20 cellular contexts compared by ENCODE assay signal in the genomic region with DNA sequence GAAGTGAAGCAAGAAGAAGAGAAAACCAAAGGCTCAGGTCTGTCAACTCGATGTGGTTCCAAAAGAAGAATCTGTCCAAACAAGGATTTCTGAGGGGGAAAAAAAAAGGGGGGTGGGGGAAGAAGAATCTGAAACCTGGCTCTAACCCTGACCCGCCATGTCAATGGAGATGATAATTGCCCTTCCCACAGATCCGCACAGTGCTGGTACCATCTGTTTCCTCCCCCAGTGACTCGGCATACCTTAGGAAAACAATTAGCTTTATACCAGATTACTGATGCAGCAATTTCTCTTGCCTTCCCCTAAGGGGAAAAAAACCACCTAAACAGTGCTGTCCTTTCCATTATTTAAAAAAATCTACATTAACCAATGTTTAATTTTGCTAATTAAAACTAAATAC. TPM values are rescaled to one million over a fixed set of nuclear protein-coding genes. Genes with fewer than 3 reads are reported as not detected.
DNase-seq lines count a peak whose midpoint lies in the region; ATAC-seq and TF ChIP-seq lines count a peak whose summit lies in the region.
"Had no signal": no experiment of that assay in that cellular context is flagged by ENCODE, and none has a peak within 500 bp of the region (broad histone marks: within the 10 kb centered on the region; RNA-seq: fewer than 3 reads in every experiment).

No MANE protein-coding gene starts in this region.

- in situ Hi-C loops in Caki2 (cut with HindIII; ENCODE audit: low pct_unique_long_range_greater_than_20kb, low sequenced_read_pairs) (no loop called here), ACHN (cut with HindIII; ENCODE audit: low pct_ligation_motif_present, low pct_unique_long_range_greater_than_20kb, low sequenced_read_pairs) (no loop called here)

- H3K27me3 Mint-ChIP-seq in WTC11 (ENCODE audit: low read depth) = no peaks in the 10 kb centered on the region
- H3K27me3 Mint-ChIP-seq in activated T-helper 17 cell treated with anti-CD3 and anti-CD28 coated beads, Interleukin-2, amount 50 U/mL, for 72 hours = no peaks in the 10 kb centered on the region

- H3K9me3 ChIP-seq in iPS-18a (ENCODE audit: control insufficient read depth, low read depth, low read length) = no peaks in the 10 kb centered on the region
- H3K9me3 ChIP-seq: adrenal gland, mucosa of descending colon, thoracic aorta had no signal

- H3K4me1 Mint-ChIP-seq in WTC11 = peaks cover 88% of the 10 kb centered on the region
- no peaks in the 10 kb centered on the region for H3K4me1 Mint-ChIP-seq in activated T-helper 17 cell treated with anti-CD3 and anti-CD28 coated beads, Interleukin-2, amount 50 U/mL, for 72 hours

- ATAC-seq in WTC11 (peak; percentile 86), HG03196 (IDR thresholded peaks at IDR 0.05; ENCODE audit: unreplicated experiment) (no peak)
- ATAC-seq in activated T-helper 17 cell treated with anti-CD3 and anti-CD28 coated beads, Interleukin-2, amount 50 U/mL, for 72 hours (replicated peaks) = no peak
- ATAC-seq: left lobe of liver, mucosa of descending colon, right cardiac atrium had no signal

- H3K27ac ChIP-seq in iPS-18a (ENCODE audit: low read length) = peak overlapping the region; percentile 69
- H3K27ac ChIP-seq: adrenal gland, cardiac muscle cell, thoracic aorta had no signal

- peaks cover 4% of the 10 kb centered on the region for H3K36me3 Mint-ChIP-seq in WTC11
- no peaks in the 10 kb centered on the region for H3K36me3 Mint-ChIP-seq in activated T-helper 17 cell treated with anti-CD3 and anti-CD28 coated beads, Interleukin-2, amount 50 U/mL, for 72 hours (ENCODE audit: low read depth)
- H3K36me3 Mint-ChIP-seq: CD14-positive monocyte had no signal

- DNase-seq in Caki2 (ENCODE audit: low read depth) (peak; percentile 24), NCI-H1694 (lab: John Stamatoyannopoulos, UW) (peak; percentile 15), WTC11 (ENCODE audit: low spot score) (peak; percentile 26), ACHN (no peak), DMS79 (lab: John Stamatoyannopoulos, UW) (no peak)
- DNase-seq: activated CD4-positive, alpha-beta T cell treated with anti-CD3 and anti-CD28 coated beads, Interleukin-2, amount 50 U/mL, for 1 hour; activated CD8-positive, alpha-beta memory T cell treated with anti-CD3 and anti-CD28 coated beads, Interleukin-2, amount 50 U/mL, for 48 hours; activated gamma-delta T cell; adrenal gland; mucosa of descending colon; NCI-H446; right cardiac atrium; RPMI8226 had no signal

- H3K4me1 ChIP-seq in iPS-18a (ENCODE audit: control insufficient read depth, low read depth, low read length) = peaks cover 51% of the 10 kb centered on the region

- peak overlapping the region; percentile 35 for H3K9ac ChIP-seq in iPS-18a (ENCODE audit: low read length)

- H3K27me3 ChIP-seq in iPS-18a (ENCODE audit: control insufficient read depth, insufficient read depth, low read length) = no peaks in the 10 kb centered on the region
- H3K27me3 ChIP-seq: adrenal gland, cardiac muscle cell had no signal

- TF ChIP-seq CTCF in WTC11 (IDR thresholded peaks at IDR 0.05) = no peak

- POLR2A ChIA-PET in WTC11 (lab: Charles Lee) = no interaction called here

- peak overlapping the region; percentile 44 for H3K4me3 ChIP-seq in iPS-18a (ENCODE audit: low read length)
- H3K4me3 ChIP-seq: adrenal gland, cardiac muscle cell, mucosa of descending colon, thoracic aorta had no signal

- CTCF ChIA-PET in WTC11 (lab: Charles Lee) = interaction anchor here (1.9 to 2.9 kb wide), 2 partner anchors 23 to 47 kb away, joined by 9 to 11 read pairs; a partner anchor contains a TSS

- peak overlapping the region; percentile 97 for H3K27ac Mint-ChIP-seq in WTC11
- H3K27ac Mint-ChIP-seq in activated T-helper 17 cell treated with anti-CD3 and anti-CD28 coated beads, Interleukin-2, amount 50 U/mL, for 72 hours = no peak overlapping the region
- H3K27ac Mint-ChIP-seq: CD14-positive monocyte had no signal

- H3K36me3 ChIP-seq in iPS-18a (ENCODE audit: control insufficient read depth, low read depth, low read length) = no peaks in the 10 kb centered on the region
- H3K36me3 ChIP-seq: adrenal gland, cardiac muscle cell, thoracic aorta had no signal

- peak overlapping the region; percentile 8 for H3K4me3 Mint-ChIP-seq in WTC11
- H3K4me3 Mint-ChIP-seq in activated T-helper 17 cell treated with anti-CD3 and anti-CD28 coated beads, Interleukin-2, amount 50 U/mL, for 72 hours = no peak overlapping the region
- H3K4me3 Mint-ChIP-seq: CD14-positive monocyte had no signal

- H3K9me3 Mint-ChIP-seq in WTC11 = no peaks in the 10 kb centered on the region
- no peaks in the 10 kb centered on the region for H3K9me3 Mint-ChIP-seq in activated T-helper 17 cell treated with anti-CD3 and anti-CD28 coated beads, Interleukin-2, amount 50 U/mL, for 72 hours
- H3K9me3 Mint-ChIP-seq: CD14-positive monocyte had no signal

TF ChIP-seq in WTC11, 78 proteins besides CTCF, POLR2A, EP300 and RAD21:
- TF ChIP-seq, protein P1, sequence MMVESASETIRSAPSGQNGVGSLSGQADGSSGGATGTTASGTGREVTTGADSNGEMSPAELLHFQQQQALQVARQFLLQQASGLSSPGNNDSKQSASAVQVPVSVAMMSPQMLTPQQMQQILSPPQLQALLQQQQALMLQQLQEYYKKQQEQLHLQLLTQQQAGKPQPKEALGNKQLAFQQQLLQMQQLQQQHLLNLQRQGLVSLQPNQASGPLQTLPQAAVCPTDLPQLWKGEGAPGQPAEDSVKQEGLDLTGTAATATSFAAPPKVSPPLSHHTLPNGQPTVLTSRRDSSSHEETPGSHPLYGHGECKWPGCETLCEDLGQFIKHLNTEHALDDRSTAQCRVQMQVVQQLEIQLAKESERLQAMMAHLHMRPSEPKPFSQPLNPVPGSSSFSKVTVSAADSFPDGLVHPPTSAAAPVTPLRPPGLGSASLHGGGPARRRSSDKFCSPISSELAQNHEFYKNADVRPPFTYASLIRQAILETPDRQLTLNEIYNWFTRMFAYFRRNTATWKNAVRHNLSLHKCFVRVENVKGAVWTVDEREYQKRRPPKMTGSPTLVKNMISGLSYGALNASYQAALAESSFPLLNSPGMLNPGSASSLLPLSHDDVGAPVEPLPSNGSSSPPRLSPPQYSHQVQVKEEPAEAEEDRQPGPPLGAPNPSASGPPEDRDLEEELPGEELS (CRISPR knock-in tag; IDR thresholded peaks at IDR 0.05) = 0 out of 2 replicates have a peak, but pooled peaks have one; percentile 32
- TF ChIP-seq ETV6 (CRISPR knock-in tag; IDR thresholded peaks at IDR 0.05) (0 out of 2 replicates have a peak, but pooled peaks have one; percentile 34), NFE2L1 (CRISPR knock-in tag; IDR thresholded peaks at IDR 0.05) (0 out of 2 replicates have a peak, but pooled peaks have one; percentile 29), TCF7 (CRISPR knock-in tag; IDR thresholded peaks at IDR 0.05; ENCODE audit: low read depth) (no peak)
- TF ChIP-seq, protein P2, sequence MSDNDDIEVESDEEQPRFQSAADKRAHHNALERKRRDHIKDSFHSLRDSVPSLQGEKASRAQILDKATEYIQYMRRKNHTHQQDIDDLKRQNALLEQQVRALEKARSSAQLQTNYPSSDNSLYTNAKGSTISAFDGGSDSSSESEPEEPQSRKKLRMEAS (CRISPR knock-in tag; IDR thresholded peaks at IDR 0.05) = no peak
TF ChIP-seq in WTC11: peak in this region for 3.

RNA-seq across cellular contexts. Expression of a gene that starts 46.9 kb away (rescaled TPM):
- 12.9 and 14.8 TPM in 2 replicates for total RNA-seq in Caki2 (2014; rRNA removed; shearing (Covaris generic); ENCODE audit: low replicate concordance)
- total RNA-seq in WTC11 (2021) = 56.6 to 60.5 TPM (median 59.1 TPM) in 3 replicates
- total RNA-seq in activated T-helper 17 cell treated with anti-CD3 and anti-CD28 coated beads, Interleukin-2, amount 50 U/mL, for 72 hours = 1 to 10 TPM in 1 of 2 donors, under 1 TPM in 1; 0.76 to 1.2 TPM

Comparison
In these comparisons a context has a peak if more than half of its experiments do, and no peak if none do; other contexts are left out.
1. DNase-seq: peak in Caki2 (single experiment), NCI-H1694 (single experiment) and WTC11 (single experiment); none in ACHN (single experiment) and DMS79 (single experiment).